Comparison of ENCODE assay signal across 20 cellular contexts in genomic region chr3:155031191-155031590, GRCh38. TPM values are rescaled to one million over a fixed set of nuclear protein-coding genes. Genes with fewer than 3 reads are reported as not detected.
DNase-seq lines count a peak whose midpoint lies in the region; ATAC-seq and TF ChIP-seq lines count a peak whose summit lies in the region.
"Had no signal": no experiment of that assay in that cellular context is flagged by ENCODE, and none has a peak within 500 bp of the region (broad histone marks: within the 10 kb centered on the region; RNA-seq: fewer than 3 reads in every experiment).

No MANE protein-coding gene starts in this region.

- no peaks in the 10 kb centered on the region for H4K20me1 ChIP-seq in GM23248 (ENCODE audit: insufficient read depth)

- H3K4me1 ChIP-seq in GM23248 (ENCODE audit: insufficient read depth) = peaks cover 61% of the 10 kb centered on the region
- H3K4me1 ChIP-seq in skeletal muscle satellite cell (ENCODE audit: control insufficient read depth, insufficient read depth, low read length) = peaks cover 42% of the 10 kb centered on the region
- H3K4me1 ChIP-seq in colonic mucosa = no peaks in the 10 kb centered on the region
- H3K4me1 ChIP-seq in thyroid gland = no peaks in the 10 kb centered on the region

- H3K79me2 ChIP-seq in GM23248 (ENCODE audit: insufficient read depth) = no peaks in the 10 kb centered on the region

- no peaks in the 10 kb centered on the region for H3K27me3 ChIP-seq in GM23248 (replicated peaks; ENCODE audit: insufficient read depth)
- no peaks in the 10 kb centered on the region for H3K27me3 ChIP-seq in skeletal muscle satellite cell (ENCODE audit: control insufficient read depth, insufficient read depth, low read length)
- H3K27me3 ChIP-seq in colonic mucosa = no peaks in the 10 kb centered on the region
- H3K27me3 ChIP-seq in thyroid gland = no peaks in the 10 kb centered on the region
- H3K27me3 ChIP-seq: MG63 had no signal

- H3F3A ChIP-seq in GM23248 (ENCODE audit: insufficient read depth) = peaks cover 54% of the 10 kb centered on the region

- H3K36me3 ChIP-seq in GM23248 (ENCODE audit: low read depth) = no peaks in the 10 kb centered on the region
- H3K36me3 ChIP-seq in skeletal muscle satellite cell (ENCODE audit: insufficient read depth, low read length) = no peaks in the 10 kb centered on the region
- no peaks in the 10 kb centered on the region for H3K36me3 ChIP-seq in colonic mucosa
- no peaks in the 10 kb centered on the region for H3K36me3 ChIP-seq in thyroid gland
- H3K36me3 ChIP-seq: MG63 had no signal

- peak; percentile 55 for DNase-seq in GM23248
- DNase-seq in amniotic epithelial cell (ENCODE audit: low read depth) = peak; percentile 67
- peak; percentile 61 for DNase-seq in fibroblast of villous mesenchyme (ENCODE audit: low read depth)
- DNase-seq in NCI-H1105 treated with DMSO at 0.1 percent for 48 hours (lab: John Stamatoyannopoulos, UW) = no peak
- DNase-seq in colonic mucosa = no peak
- no peak for DNase-seq in thyroid gland
- DNase-seq: activated CD4-positive, alpha-beta T cell treated with anti-CD3 and anti-CD28 coated beads, Interleukin-2, amount 10 ng/mL, durations not matched to agents 7 days and 5 days; activated naive CD8-positive, alpha-beta T cell treated with anti-CD3 and anti-CD28 coated beads, Interleukin-2, amount 10 ng/mL, durations not matched to agents 7 days and 5 days; DMS79 treated with DMSO at 0.1 percent for 48 hours; MG63; natural killer cell; NCI-H1694; OCI-M1; Right ventricle myocardium superior; stimulated activated naive CD4-positive, alpha-beta T cell had no signal

- ATAC-seq in GM18907 (IDR thresholded peaks at IDR 0.05; ENCODE audit: unreplicated experiment) = no peak
- ATAC-seq: activated T-helper 17 cell treated with anti-CD3 and anti-CD28 coated beads, Interleukin-2, amount 50 U/mL, for 72 hours; natural killer cell had no signal

- H2AFZ ChIP-seq in GM23248 = peak overlapping the region; percentile 57

- H3K9me2 ChIP-seq in GM23248 (ENCODE audit: insufficient read depth) = no peaks in the 10 kb centered on the region

- H3K27ac ChIP-seq in GM23248 (peak overlapping the region; percentile 27), colonic mucosa (no peak overlapping the region), thyroid gland (no peak overlapping the region)
- H3K27ac ChIP-seq: HL-60 had no signal

- TF ChIP-seq CTCF in fibroblast of villous mesenchyme (IDR thresholded peaks at IDR 0.05; ENCODE audit: insufficient read depth, low read depth, low read length) = no peak
- no peak for TF ChIP-seq CTCF in colonic mucosa (IDR thresholded peaks at IDR 0.05)
- TF ChIP-seq CTCF in thyroid gland (IDR thresholded peaks at IDR 0.05) = no peak

- H3K4me2 ChIP-seq in GM23248 (ENCODE audit: unreplicated experiment) (peak overlapping the region; percentile 52), skeletal muscle satellite cell (ENCODE audit: low read length) (peak overlapping the region; percentile 23)

- intact Hi-C loops in colonic mucosa (cut with DNase I) (no loop called here), thyroid gland (cut with DNase I) (no loop called here)

- H3K9me3 ChIP-seq in GM23248 (ENCODE audit: low read depth) (no peaks in the 10 kb centered on the region), skeletal muscle satellite cell (replicated peaks; ENCODE audit: low read length) (no peaks in the 10 kb centered on the region), colonic mucosa (no peaks in the 10 kb centered on the region), thyroid gland (no peaks in the 10 kb centered on the region)

- H3K4me3 ChIP-seq in GM23248 (peak overlapping the region; percentile 26; the same call in 1 of the 2 replicates), fibroblast of villous mesenchyme (ENCODE audit: low read depth, low read length) (no peak overlapping the region), skeletal muscle satellite cell (ENCODE audit: low read length) (no peak overlapping the region), colonic mucosa (no peak overlapping the region), thyroid gland (replicated peaks in 1 of 3) (no peak overlapping the region)
- H3K4me3 ChIP-seq: MG63 had no signal

- in situ Hi-C loops in GM23248 (cut with MboI) = no loop called here

- no peak for TF ChIP-seq POLR2A in thyroid gland (IDR thresholded peaks at IDR 0.05)

- H3K9ac ChIP-seq in GM23248 (no peak overlapping the region), skeletal muscle satellite cell (ENCODE audit: low read depth, low read length) (peak overlapping the region; percentile 15), colonic mucosa (ENCODE audit: low read depth in 2 of 2, low read length in 2 of 2) (no peak overlapping the region)

RNA-seq across cellular contexts. Expression of gene MME, which starts 48.9 kb away (rescaled TPM):
- total RNA-seq in GM23248 (2014; rRNA removed; shearing (Covaris generic)) = 204 and 302 TPM in 2 replicates
- polyA plus RNA-seq in GM23248 (2016; fragmentation: Nextera tagmentation; extraction: Ambion mirVana) = 82.3 and 88.5 TPM in 2 replicates
- total RNA-seq in fibroblast of villous mesenchyme = 310 and 479 TPM in 2 replicates
- total RNA-seq in skeletal muscle satellite cell (2012; rRNA removed) = 232 and 387 TPM in 2 replicates
- 1 to 10 TPM; 1.4 to 2.6 TPM for total RNA-seq in colonic mucosa
- 1 to 10 TPM; 3.2 to 9.1 (median 5.9) TPM for total RNA-seq in thyroid gland
- total RNA-seq: activated CD4-positive, alpha-beta T cell treated with anti-CD3 and anti-CD28 coated beads, Interleukin-2, amount 10 ng/mL, durations not matched to agents 7 days and 5 days; activated T-helper 17 cell treated with anti-CD3 and anti-CD28 coated beads, Interleukin-2, amount 50 U/mL, for 72 hours; T-helper 1 cell treated with Interleukin-12 subunit alpha and Interleukin-12 subunit beta and Interleukin-4 antibody, amounts not matched to agents 30 ng/mL and 1 ng/mL, for 36 hours had no signal

Comparison
In these comparisons a context has a peak if more than half of its experiments do, and no peak if none do; other contexts are left out.
1. DNase-seq: peak in GM23248 (single experiment), amniotic epithelial cell (single experiment) and fibroblast of villous mesenchyme (single experiment); none in NCI-H1105 treated with DMSO at 0.1 percent for 48 hours (single experiment), colonic mucosa (single experiment) and thyroid gland (0 of 2).
2. RNA of gene MME, which starts 48.9 kb away (total RNA-seq): 310 to 479 TPM in fibroblast of villous mesenchyme and 204 to 302 TPM in GM23248; 3.2 to 9.1 TPM in thyroid gland and 1.4 to 2.6 TPM in colonic mucosa; every median in the first group is over 10 times any median in the second.